ENCODE assay signal across 1 cellular context in the genomic region with DNA sequence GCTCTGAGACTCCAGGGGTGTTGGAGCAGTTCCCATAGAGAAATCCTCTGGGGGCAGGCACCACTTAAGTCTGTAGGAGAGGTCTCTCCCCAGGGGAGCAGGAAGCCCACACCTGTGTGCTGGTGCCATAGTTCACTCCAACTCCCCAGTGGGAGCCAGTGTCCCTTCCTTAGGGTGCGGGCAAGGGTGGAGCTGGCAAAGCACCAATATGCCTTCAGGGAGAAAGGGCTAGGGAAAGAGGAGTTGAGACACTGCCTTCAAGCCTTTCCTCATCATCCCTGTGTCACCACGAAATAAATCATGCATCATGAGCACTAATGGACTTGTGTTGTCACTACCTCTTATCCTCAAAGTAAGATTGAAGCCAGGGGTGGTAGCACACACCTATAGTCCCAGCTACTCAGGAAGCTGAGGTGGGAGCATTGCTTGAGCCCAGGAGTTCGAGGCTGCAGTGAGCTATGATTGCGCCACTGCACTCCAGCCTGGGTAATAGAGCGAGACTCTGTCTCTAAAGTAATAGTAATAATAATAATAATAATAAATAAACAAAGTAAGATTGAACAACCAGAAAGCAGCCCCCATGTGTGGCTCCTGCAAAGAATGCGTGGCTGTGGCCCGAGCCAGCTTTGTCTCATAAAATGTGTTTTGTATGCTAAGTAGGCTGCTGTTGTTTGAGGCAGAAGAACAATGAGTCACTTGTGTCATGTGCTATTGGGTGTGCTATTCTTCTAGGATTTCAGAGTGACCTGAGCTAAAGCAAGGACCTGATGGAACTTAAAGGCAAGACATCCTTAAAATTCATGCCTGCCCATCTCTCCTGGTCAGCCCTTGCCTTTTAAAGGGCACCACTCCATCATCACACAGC.
A peak's percentile ranks its signal among the peaks of the same experiment; 100 is the strongest.
TF ChIP-seq lines count a peak whose summit lies in the region.

No MANE protein-coding gene starts in this region.

TF ChIP-seq in K562, 482 proteins besides CTCF, POLR2A, EP300 and RAD21:
- peak; percentile 71 for TF ChIP-seq CEBPB (tag; IDR thresholded peaks at IDR 0.05)
- TF ChIP-seq, protein P1, sequence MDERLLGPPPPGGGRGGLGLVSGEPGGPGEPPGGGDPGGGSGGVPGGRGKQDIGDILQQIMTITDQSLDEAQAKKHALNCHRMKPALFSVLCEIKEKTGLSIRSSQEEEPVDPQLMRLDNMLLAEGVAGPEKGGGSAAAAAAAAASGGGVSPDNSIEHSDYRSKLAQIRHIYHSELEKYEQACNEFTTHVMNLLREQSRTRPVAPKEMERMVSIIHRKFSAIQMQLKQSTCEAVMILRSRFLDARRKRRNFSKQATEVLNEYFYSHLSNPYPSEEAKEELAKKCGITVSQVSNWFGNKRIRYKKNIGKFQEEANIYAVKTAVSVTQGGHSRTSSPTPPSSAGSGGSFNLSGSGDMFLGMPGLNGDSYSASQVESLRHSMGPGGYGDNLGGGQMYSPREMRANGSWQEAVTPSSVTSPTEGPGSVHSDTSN (CRISPR knock-in tag; IDR thresholded peaks at IDR 0.05; ENCODE audit: low read depth) = no peak
- TF ChIP-seq, protein P1 (tag; conservative IDR thresholded peaks at IDR 0.05; ENCODE audit: low read depth) = peak; percentile 50; the same call in 1 of the 2 replicates
- TF ChIP-seq, protein P2, sequence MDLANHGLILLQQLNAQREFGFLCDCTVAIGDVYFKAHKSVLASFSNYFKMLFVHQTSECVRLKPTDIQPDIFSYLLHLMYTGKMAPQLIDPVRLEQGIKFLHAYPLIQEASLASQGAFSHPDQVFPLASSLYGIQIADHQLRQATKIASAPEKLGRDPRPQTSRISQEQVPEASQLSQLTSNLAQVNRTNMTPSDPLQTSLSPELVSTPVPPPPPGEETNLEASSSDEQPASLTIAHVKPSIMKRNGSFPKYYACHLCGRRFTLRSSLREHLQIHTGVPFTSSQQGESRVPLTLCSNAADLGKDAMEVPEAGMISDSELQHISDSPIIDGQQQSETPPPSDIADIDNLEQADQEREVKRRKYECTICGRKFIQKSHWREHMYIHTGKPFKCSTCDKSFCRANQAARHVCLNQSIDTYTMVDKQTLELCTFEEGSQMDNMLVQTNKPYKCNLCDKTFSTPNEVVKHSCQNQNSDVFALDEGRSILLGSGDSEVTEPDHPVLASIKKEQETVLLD (IDR thresholded peaks at IDR 0.05) = no peak
- TF ChIP-seq FOSL1 (tag; conservative IDR thresholded peaks at IDR 0.05) = peak; percentile 86
- TF ChIP-seq, protein P3, sequence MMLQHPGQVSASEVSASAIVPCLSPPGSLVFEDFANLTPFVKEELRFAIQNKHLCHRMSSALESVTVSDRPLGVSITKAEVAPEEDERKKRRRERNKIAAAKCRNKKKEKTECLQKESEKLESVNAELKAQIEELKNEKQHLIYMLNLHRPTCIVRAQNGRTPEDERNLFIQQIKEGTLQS (IDR thresholded peaks at IDR 0.05) = peak; percentile 42; the same call in 1 of the 2 replicates
- TF ChIP-seq, protein P3 (CRISPR knock-in tag; conservative IDR thresholded peaks at IDR 0.05) = no peak
- TF ChIP-seq JUND (IDR thresholded peaks at IDR 0.05; ENCODE audit: borderline replicate concordance, low read depth, low read length) = peak; percentile 50; the same call in 1 of the 2 replicates
- no peak for TF ChIP-seq JUND (tag; IDR thresholded peaks at IDR 0.05; ENCODE audit: borderline replicate concordance, low read depth, low read length)
- peak; percentile 28 for TF ChIP-seq MEIS2 (IDR thresholded peaks at IDR 0.05; ENCODE audit: partially characterized antibody)
- no peak for TF ChIP-seq MCM7 (IDR thresholded peaks at IDR 0.05)
- no peak for TF ChIP-seq ZNF77 (CRISPR knock-in tag; IDR thresholded peaks at IDR 0.05)
- TF ChIP-seq SOX6 (IDR thresholded peaks at IDR 0.05) = peak; percentile 42; the same call in 1 of the 2 replicates
- no peak for TF ChIP-seq CEBPG (CRISPR knock-in tag; IDR thresholded peaks at IDR 0.05)
- peak; percentile 31 to 49; a peak in 2 of 4 replicates for TF ChIP-seq CEBPG (tag; conservative IDR thresholded peaks at IDR 0.05 in 1 of 2, IDR thresholded peaks at IDR 0.05 in 1 of 2)
